ENCODE assay signal across 1 cellular context in the genomic region with DNA sequence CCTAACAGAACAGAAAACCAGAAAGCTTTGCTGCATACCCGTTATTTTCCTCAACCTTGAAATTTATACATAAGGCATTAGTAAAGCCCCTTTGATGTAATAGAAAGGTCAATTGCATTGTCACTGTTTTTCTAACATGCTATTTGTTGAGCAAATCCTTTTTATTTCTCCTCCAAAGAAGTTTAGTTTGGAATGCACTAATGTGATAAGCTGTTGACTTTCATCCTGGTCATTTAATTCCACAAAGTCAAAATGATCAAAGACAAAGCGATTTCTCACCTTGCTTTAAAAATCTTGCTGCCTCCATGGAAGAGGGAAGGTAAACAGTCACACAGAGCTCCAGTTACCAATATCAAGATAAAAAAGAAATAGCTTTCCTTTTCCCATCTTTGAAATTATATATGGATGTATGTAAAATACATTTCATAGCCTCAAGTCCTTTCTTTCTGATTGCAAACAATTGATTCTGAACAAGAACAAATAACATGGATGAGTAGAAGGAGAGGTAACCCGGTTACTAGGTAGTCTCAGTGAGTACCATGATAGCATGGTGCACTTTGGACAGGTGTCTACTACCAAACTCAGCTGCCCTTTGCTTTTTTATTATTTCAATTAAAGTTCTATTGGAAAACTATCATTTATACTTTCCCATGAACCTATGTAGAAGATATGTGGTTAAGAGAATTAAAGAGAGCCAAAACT.
TF ChIP-seq lines count a peak whose summit lies in the region.

No MANE protein-coding gene starts in this region.

TF ChIP-seq in HepG2, 621 proteins besides CTCF, POLR2A, EP300 and RAD21 (continued from another document and continues in another):
- TF ChIP-seq, protein P1, sequence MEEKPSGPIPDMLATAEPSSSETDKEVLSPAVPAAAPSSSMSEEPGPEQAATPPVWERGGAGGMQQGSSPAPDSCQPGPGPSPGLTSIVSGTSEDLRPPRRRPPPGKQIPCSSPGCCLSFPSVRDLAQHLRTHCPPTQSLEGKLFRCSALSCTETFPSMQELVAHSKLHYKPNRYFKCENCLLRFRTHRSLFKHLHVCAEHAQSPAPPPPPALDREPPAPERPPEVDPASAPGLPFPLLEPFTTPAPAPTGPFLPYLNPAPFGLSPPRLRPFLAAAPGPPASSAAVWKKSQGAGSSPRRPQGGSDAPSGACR (CRISPR knock-in tag; IDR thresholded peaks at IDR 0.05): no peak
- 0 out of 2 replicates have a peak, but pooled peaks have one; percentile 28 for TF ChIP-seq SNAPC2 (CRISPR knock-in tag; IDR thresholded peaks at IDR 0.05)
- no peak for TF ChIP-seq KLF16 (CRISPR knock-in tag; IDR thresholded peaks at IDR 0.05)
- no peak for TF ChIP-seq SKI (IDR thresholded peaks at IDR 0.05; ENCODE audit: partially characterized antibody)
- TF ChIP-seq, protein P2, sequence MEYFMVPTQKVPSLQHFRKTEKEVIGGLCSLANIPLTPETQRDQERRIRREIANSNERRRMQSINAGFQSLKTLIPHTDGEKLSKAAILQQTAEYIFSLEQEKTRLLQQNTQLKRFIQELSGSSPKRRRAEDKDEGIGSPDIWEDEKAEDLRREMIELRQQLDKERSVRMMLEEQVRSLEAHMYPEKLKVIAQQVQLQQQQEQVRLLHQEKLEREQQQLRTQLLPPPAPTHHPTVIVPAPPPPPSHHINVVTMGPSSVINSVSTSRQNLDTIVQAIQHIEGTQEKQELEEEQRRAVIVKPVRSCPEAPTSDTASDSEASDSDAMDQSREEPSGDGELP (IDR thresholded peaks at IDR 0.05; ENCODE audit: borderline replicate concordance, low read depth): no peak
- TF ChIP-seq ZNF20 (CRISPR knock-in tag; IDR thresholded peaks at IDR 0.05): no peak
- no peak for TF ChIP-seq ZNF747 (CRISPR knock-in tag; IDR thresholded peaks at IDR 0.05; ENCODE audit: borderline replicate concordance)
- TF ChIP-seq MATR3 (CRISPR knock-in tag; IDR thresholded peaks at IDR 0.05): no peak
- TF ChIP-seq, protein P3, sequence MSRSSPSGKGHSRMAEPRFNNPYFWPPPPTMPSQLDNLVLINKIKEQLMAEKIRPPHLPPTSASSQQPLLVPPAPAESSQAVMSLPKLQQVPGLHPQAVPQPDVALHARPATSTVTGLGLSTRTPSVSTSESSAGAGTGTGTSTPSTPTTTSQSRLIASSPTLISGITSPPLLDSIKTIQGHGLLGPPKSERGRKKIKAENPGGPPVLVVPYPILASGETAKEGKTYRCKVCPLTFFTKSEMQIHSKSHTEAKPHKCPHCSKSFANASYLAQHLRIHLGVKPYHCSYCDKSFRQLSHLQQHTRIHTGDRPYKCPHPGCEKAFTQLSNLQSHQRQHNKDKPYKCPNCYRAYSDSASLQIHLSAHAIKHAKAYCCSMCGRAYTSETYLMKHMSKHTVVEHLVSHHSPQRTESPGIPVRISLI (CRISPR knock-in tag; IDR thresholded peaks at IDR 0.05; ENCODE audit: borderline replicate concordance): peak; percentile 45; the same call in 1 of the 2 replicates
- peak; percentile 44; the same call in 1 of the 2 replicates for TF ChIP-seq TARDBP (CRISPR knock-in tag; IDR thresholded peaks at IDR 0.05)
- no peak for TF ChIP-seq ESRRA (CRISPR knock-in tag; IDR thresholded peaks at IDR 0.05; ENCODE audit: low read depth)
- TF ChIP-seq, protein P4, sequence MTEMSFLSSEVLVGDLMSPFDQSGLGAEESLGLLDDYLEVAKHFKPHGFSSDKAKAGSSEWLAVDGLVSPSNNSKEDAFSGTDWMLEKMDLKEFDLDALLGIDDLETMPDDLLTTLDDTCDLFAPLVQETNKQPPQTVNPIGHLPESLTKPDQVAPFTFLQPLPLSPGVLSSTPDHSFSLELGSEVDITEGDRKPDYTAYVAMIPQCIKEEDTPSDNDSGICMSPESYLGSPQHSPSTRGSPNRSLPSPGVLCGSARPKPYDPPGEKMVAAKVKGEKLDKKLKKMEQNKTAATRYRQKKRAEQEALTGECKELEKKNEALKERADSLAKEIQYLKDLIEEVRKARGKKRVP (CRISPR knock-in tag; IDR thresholded peaks at IDR 0.05): peak in 1 of 2 experiments; percentile 32; a peak in 1 of 4 replicates
- TF ChIP-seq ZNF329 (CRISPR knock-in tag; IDR thresholded peaks at IDR 0.05; ENCODE audit: low read depth): no peak
- TF ChIP-seq FOXO1 (CRISPR knock-in tag; IDR thresholded peaks at IDR 0.05): peak; percentile 62
- TF ChIP-seq, protein P5, sequence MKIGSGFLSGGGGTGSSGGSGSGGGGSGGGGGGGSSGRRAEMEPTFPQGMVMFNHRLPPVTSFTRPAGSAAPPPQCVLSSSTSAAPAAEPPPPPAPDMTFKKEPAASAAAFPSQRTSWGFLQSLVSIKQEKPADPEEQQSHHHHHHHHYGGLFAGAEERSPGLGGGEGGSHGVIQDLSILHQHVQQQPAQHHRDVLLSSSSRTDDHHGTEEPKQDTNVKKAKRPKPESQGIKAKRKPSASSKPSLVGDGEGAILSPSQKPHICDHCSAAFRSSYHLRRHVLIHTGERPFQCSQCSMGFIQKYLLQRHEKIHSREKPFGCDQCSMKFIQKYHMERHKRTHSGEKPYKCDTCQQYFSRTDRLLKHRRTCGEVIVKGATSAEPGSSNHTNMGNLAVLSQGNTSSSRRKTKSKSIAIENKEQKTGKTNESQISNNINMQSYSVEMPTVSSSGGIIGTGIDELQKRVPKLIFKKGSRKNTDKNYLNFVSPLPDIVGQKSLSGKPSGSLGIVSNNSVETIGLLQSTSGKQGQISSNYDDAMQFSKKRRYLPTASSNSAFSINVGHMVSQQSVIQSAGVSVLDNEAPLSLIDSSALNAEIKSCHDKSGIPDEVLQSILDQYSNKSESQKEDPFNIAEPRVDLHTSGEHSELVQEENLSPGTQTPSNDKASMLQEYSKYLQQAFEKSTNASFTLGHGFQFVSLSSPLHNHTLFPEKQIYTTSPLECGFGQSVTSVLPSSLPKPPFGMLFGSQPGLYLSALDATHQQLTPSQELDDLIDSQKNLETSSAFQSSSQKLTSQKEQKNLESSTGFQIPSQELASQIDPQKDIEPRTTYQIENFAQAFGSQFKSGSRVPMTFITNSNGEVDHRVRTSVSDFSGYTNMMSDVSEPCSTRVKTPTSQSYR (CRISPR knock-in tag; IDR thresholded peaks at IDR 0.05; ENCODE audit: borderline replicate concordance): no peak; the same call in 1 of the 2 replicates
- TF ChIP-seq, protein P6, sequence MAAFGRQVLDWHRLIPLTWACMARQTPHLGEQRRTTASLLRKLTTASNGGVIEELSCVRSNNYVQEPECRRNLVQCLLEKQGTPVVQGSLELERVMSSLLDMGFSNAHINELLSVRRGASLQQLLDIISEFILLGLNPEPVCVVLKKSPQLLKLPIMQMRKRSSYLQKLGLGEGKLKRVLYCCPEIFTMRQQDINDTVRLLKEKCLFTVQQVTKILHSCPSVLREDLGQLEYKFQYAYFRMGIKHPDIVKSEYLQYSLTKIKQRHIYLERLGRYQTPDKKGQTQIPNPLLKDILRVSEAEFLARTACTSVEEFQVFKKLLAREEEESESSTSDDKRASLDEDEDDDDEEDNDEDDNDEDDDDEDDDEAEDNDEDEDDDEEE (CRISPR knock-in tag; IDR thresholded peaks at IDR 0.05): no peak
- no peak for TF ChIP-seq ZNF274 (CRISPR knock-in tag; IDR thresholded peaks at IDR 0.05)
- TF ChIP-seq PRMT3 (CRISPR knock-in tag; IDR thresholded peaks at IDR 0.05; ENCODE audit: borderline replicate concordance, low read depth): no peak
- TF ChIP-seq, protein P7, sequence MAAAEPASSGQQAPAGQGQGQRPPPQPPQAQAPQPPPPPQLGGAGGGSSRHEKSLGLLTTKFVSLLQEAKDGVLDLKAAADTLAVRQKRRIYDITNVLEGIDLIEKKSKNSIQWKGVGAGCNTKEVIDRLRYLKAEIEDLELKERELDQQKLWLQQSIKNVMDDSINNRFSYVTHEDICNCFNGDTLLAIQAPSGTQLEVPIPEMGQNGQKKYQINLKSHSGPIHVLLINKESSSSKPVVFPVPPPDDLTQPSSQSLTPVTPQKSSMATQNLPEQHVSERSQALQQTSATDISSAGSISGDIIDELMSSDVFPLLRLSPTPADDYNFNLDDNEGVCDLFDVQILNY (CRISPR knock-in tag; conservative IDR thresholded peaks at IDR 0.05): no peak
- TF ChIP-seq ZNF792 (CRISPR knock-in tag; IDR thresholded peaks at IDR 0.05): no peak
- 0 out of 2 replicates have a peak, but pooled peaks have one; percentile 65 for TF ChIP-seq HOXD1 (CRISPR knock-in tag; IDR thresholded peaks at IDR 0.05)
- TF ChIP-seq, protein P8, sequence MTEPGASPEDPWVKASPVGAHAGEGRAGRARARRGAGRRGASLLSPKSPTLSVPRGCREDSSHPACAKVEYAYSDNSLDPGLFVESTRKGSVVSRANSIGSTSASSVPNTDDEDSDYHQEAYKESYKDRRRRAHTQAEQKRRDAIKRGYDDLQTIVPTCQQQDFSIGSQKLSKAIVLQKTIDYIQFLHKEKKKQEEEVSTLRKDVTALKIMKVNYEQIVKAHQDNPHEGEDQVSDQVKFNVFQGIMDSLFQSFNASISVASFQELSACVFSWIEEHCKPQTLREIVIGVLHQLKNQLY (CRISPR knock-in tag; IDR thresholded peaks at IDR 0.05): no peak
- TF ChIP-seq, protein P9, sequence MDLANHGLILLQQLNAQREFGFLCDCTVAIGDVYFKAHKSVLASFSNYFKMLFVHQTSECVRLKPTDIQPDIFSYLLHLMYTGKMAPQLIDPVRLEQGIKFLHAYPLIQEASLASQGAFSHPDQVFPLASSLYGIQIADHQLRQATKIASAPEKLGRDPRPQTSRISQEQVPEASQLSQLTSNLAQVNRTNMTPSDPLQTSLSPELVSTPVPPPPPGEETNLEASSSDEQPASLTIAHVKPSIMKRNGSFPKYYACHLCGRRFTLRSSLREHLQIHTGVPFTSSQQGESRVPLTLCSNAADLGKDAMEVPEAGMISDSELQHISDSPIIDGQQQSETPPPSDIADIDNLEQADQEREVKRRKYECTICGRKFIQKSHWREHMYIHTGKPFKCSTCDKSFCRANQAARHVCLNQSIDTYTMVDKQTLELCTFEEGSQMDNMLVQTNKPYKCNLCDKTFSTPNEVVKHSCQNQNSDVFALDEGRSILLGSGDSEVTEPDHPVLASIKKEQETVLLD (CRISPR knock-in tag; IDR thresholded peaks at IDR 0.05; ENCODE audit: low read depth): no peak
- TF ChIP-seq SATB2 (CRISPR knock-in tag; IDR thresholded peaks at IDR 0.05): no peak
- TF ChIP-seq MED1 (CRISPR knock-in tag; IDR thresholded peaks at IDR 0.05): peak; percentile 89
- TF ChIP-seq, protein P10, sequence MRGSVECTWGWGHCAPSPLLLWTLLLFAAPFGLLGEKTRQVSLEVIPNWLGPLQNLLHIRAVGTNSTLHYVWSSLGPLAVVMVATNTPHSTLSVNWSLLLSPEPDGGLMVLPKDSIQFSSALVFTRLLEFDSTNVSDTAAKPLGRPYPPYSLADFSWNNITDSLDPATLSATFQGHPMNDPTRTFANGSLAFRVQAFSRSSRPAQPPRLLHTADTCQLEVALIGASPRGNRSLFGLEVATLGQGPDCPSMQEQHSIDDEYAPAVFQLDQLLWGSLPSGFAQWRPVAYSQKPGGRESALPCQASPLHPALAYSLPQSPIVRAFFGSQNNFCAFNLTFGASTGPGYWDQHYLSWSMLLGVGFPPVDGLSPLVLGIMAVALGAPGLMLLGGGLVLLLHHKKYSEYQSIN (CRISPR knock-in tag; IDR thresholded peaks at IDR 0.05; ENCODE audit: borderline replicate concordance): no peak
- TF ChIP-seq FOXP1 (IDR thresholded peaks at IDR 0.05): no peak
- peak; percentile 58; the same call in 1 of the 2 replicates for TF ChIP-seq FOXP1 (CRISPR knock-in tag; IDR thresholded peaks at IDR 0.05)
- peak; percentile 78 for TF ChIP-seq GFI1 (CRISPR knock-in tag; IDR thresholded peaks at IDR 0.05; ENCODE audit: borderline replicate concordance)
- no peak for TF ChIP-seq MXD4 (CRISPR knock-in tag; IDR thresholded peaks at IDR 0.05)
- TF ChIP-seq JUND (CRISPR knock-in tag; IDR thresholded peaks at IDR 0.05): no peak
- TF ChIP-seq ZNF607 (CRISPR knock-in tag; IDR thresholded peaks at IDR 0.05; ENCODE audit: borderline replicate concordance): no peak
- TF ChIP-seq JUNB (CRISPR knock-in tag; IDR thresholded peaks at IDR 0.05; ENCODE audit: borderline replicate concordance): no peak
- TF ChIP-seq, protein P11, sequence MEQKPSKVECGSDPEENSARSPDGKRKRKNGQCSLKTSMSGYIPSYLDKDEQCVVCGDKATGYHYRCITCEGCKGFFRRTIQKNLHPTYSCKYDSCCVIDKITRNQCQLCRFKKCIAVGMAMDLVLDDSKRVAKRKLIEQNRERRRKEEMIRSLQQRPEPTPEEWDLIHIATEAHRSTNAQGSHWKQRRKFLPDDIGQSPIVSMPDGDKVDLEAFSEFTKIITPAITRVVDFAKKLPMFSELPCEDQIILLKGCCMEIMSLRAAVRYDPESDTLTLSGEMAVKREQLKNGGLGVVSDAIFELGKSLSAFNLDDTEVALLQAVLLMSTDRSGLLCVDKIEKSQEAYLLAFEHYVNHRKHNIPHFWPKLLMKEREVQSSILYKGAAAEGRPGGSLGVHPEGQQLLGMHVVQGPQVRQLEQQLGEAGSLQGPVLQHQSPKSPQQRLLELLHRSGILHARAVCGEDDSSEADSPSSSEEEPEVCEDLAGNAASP (CRISPR knock-in tag; IDR thresholded peaks at IDR 0.05; ENCODE audit: borderline replicate concordance): peak; percentile 74; the same call in 1 of the 2 replicates
- no peak for TF ChIP-seq KLF15 (CRISPR knock-in tag; IDR thresholded peaks at IDR 0.05; ENCODE audit: borderline replicate concordance)
- TF ChIP-seq EEA1 (CRISPR knock-in tag; IDR thresholded peaks at IDR 0.05; ENCODE audit: borderline replicate concordance): no peak
- TF ChIP-seq, protein P12, sequence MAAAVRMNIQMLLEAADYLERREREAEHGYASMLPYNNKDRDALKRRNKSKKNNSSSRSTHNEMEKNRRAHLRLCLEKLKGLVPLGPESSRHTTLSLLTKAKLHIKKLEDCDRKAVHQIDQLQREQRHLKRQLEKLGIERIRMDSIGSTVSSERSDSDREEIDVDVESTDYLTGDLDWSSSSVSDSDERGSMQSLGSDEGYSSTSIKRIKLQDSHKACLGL (CRISPR knock-in tag; IDR thresholded peaks at IDR 0.05): no peak
- no peak for TF ChIP-seq ZNF101 (CRISPR knock-in tag; IDR thresholded peaks at IDR 0.05; ENCODE audit: borderline replicate concordance, low read depth)
- peak; percentile 62 for TF ChIP-seq HNF4A (CRISPR knock-in tag; IDR thresholded peaks at IDR 0.05)
- TF ChIP-seq PAX8 (CRISPR knock-in tag; IDR thresholded peaks at IDR 0.05; ENCODE audit: borderline replicate concordance): no peak
- TF ChIP-seq SRY (CRISPR knock-in tag; IDR thresholded peaks at IDR 0.05): no peak
- TF ChIP-seq ZNF335 (CRISPR knock-in tag; IDR thresholded peaks at IDR 0.05): no peak
- TF ChIP-seq NCOR1 (IDR thresholded peaks at IDR 0.05; ENCODE audit: borderline replicate concordance, low read length): peak; percentile 79; the same call in 1 of the 2 replicates
- no peak for TF ChIP-seq CBX1 (IDR thresholded peaks at IDR 0.05; ENCODE audit: low read depth)
